In genomic region chr7:132309102-132309805, GRCh38 we compare ENCODE assay signal across 19 cellular contexts.
"Had no signal": no experiment of that assay in that cellular context is flagged by ENCODE, and none has a peak within 500 bp of the region (broad histone marks: within the 10 kb centered on the region; RNA-seq: fewer than 3 reads in every experiment).

No MANE protein-coding gene starts in this region.

- H3K9me3 ChIP-seq: esophagus muscularis mucosa, gastroesophageal sphincter, heart right ventricle, tibial nerve had no signal

- H3K27ac Mint-ChIP-seq: activated B cell treated with CpG ODN at 0.5 μM for 24 hours; activated T-helper 2 cell treated with anti-CD3 and anti-CD28 coated beads, Interferon-gamma antibody, Interleukin-2, Interleukin-4, amounts not matched to agents 10 μg/mL and 5 μg/mL and 100 μg/mL, durations not matched to agents 14 hours and 24 hours and 36 hours; nephron progenitor cell; progenitor cell of endocrine pancreas; T-helper 2 cell treated with Interferon-gamma antibody and Interleukin-4, amounts not matched to agents 5 μg/mL and 100 μg/mL, for 36 hours had no signal

- H3K4me3 ChIP-seq: esophagus muscularis mucosa, gastroesophageal sphincter, heart right ventricle, tibial nerve had no signal

- H3K4me1 ChIP-seq: esophagus muscularis mucosa, gastroesophageal sphincter, tibial nerve had no signal

- H3K27me3 ChIP-seq: esophagus muscularis mucosa, heart right ventricle, tibial nerve had no signal

- H3K4me1 Mint-ChIP-seq: activated B cell treated with CpG ODN at 0.5 μM for 24 hours had no signal

- H3K4me3 Mint-ChIP-seq: activated B cell treated with CpG ODN at 0.5 μM for 24 hours; nephron progenitor cell; T-helper 2 cell treated with Interferon-gamma antibody and Interleukin-4, amounts not matched to agents 5 μg/mL and 100 μg/mL, for 36 hours had no signal

- H3K36me3 ChIP-seq: esophagus muscularis mucosa, gastroesophageal sphincter, heart right ventricle, tibial nerve had no signal

- H3K9me3 Mint-ChIP-seq: activated B cell treated with CpG ODN at 0.5 μM for 24 hours; activated T-helper 2 cell treated with anti-CD3 and anti-CD28 coated beads, Interferon-gamma antibody, Interleukin-2, Interleukin-4, amounts not matched to agents 10 μg/mL and 5 μg/mL and 100 μg/mL, durations not matched to agents 14 hours and 24 hours and 36 hours; nephron progenitor cell; T-helper 2 cell treated with Interferon-gamma antibody and Interleukin-4, amounts not matched to agents 5 μg/mL and 100 μg/mL, for 36 hours had no signal

- ATAC-seq: gastroesophageal sphincter, heart right ventricle, left ventricle myocardium superior had no signal

- H3K27ac ChIP-seq: esophagus muscularis mucosa, gastroesophageal sphincter, heart right ventricle, tibial nerve had no signal

- DNase-seq: activated B cell treated with CpG ODN at 0.5 μM for 24 hours; activated CD4-positive, alpha-beta T cell treated with anti-CD3 and anti-CD28 coated beads for 48 hours; activated naive CD4-positive, alpha-beta T cell treated with anti-CD3 and anti-CD28 coated beads, Interleukin-2, amount 50 U/mL, for 16 hours; activated T-cell treated with anti-CD3 and anti-CD28 coated beads, Interleukin-2, amount 50 U/mL, for 1 hour; dermis blood vessel endothelial cell; effector memory CD4-positive, alpha-beta T cell; heart right ventricle; left ventricle myocardium superior; nephron progenitor cell; stimulated activated CD4-positive, alpha-beta T cell treated with anti-CD3 and anti-CD28 coated beads, Interleukin-12 subunit alpha, Interleukin-12 subunit beta, amount 100 ng/mL, for 4 hours; stimulated activated CD4-positive, alpha-beta T cell treated with anti-CD3 and anti-CD28 coated beads, Interleukin-1b, Interleukin-23, amount 100 ng/mL, for 48 hours; stimulated activated CD8-positive, alpha-beta memory T cell treated with anti-CD3 and anti-CD28 coated beads, Interleukin-4, amount 100 ng/mL, for 48 hours; stimulated activated naive CD4-positive, alpha-beta T cell treated with Interleukin-2 at 50 U/mL for 16 hours had no signal
